1 cellular context compared by ENCODE assay signal in the genomic region with DNA sequence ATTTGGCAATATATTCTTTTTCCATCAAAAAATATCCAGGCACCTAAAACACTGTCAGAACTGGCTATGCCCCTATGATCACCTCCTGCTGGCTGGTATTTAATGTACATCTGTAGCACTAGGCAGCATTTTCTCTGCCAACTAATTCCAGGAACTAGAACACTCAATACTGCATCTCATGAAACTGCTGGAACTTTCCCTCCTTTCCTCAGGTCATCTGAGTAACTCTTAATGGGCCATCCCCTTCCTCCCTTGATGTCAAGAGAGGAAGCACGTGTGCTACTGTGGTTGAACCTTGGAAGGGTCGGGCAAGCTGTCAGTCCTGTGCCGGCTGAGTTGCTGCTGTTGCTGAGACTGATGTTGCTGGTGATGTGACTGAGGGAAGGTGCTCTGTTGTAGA.
A peak's percentile ranks its signal among the peaks of the same experiment; 100 is the strongest.
TF ChIP-seq lines count a peak whose summit lies in the region.

No MANE protein-coding gene starts in this region.

TF ChIP-seq in HepG2, 621 proteins besides CTCF, POLR2A, EP300 and RAD21:
- no peak for TF ChIP-seq SYNCRIP (IDR thresholded peaks at IDR 0.05; ENCODE audit: insufficient read depth, low read depth, low read length)
- TF ChIP-seq TEAD3 (CRISPR knock-in tag; optimal IDR thresholded peaks at IDR 0.05; ENCODE audit: borderline replicate concordance), result peak; percentile 85
- peak; percentile 34 for TF ChIP-seq RBM22 (optimal IDR thresholded peaks at IDR 0.05; ENCODE audit: low read length)
